In the genomic region with DNA sequence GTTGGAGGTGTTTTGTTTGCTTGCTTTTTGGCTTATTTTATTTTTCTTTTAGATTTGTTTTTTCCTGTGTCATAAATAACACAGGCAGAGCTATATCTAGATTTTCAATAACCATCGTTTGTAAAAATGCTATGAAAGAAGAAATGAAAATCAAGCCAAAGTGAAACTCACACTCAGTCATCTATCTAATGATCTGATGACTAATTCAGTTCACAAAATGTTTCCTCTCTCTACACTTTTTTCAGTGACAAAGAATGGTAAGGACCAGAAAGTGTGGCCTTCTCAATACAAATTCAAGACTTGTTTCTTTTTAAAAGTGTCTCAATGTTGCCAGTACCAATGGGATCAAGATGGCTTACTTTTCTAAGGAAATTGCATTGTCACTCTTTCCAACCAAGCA, we compare ENCODE assay signal across 13 cellular contexts.
DNase-seq lines count a peak whose midpoint lies in the region; ATAC-seq and FAIRE-seq lines count a peak whose summit lies in the region.
"Had no signal": no experiment of that assay in that cellular context is flagged by ENCODE, and none has a peak within 500 bp of the region (broad histone marks: within the 10 kb centered on the region; RNA-seq: fewer than 3 reads in every experiment).

No MANE protein-coding gene starts in this region.

- FAIRE-seq in GM18507 (lab: Jason Lieb, UNC): peak; percentile 82

- intact Hi-C loops in Right ventricle myocardium superior (cut with DNase I): no loop called here

- no peak for DNase-seq in GM18507 (ENCODE audit: extremely low spot score, insufficient read length, low read depth)
- DNase-seq in NCI-H1436 (lab: John Stamatoyannopoulos, UW): no peak
- DNase-seq in Right ventricle myocardium superior: no peak
- DNase-seq in NCI-H1930 (lab: John Stamatoyannopoulos, UW): no peak
- no peak for DNase-seq in DMS 273 (lab: John Stamatoyannopoulos, UW; ENCODE audit: unreplicated experiment)
- DNase-seq: C1 segment of cervical spinal cord, heart left ventricle, NCI-H1105 treated with DMSO at 0.1 percent for 48 hours, PC-9, T1000 had no signal

- peak; percentile 86 for ATAC-seq in GM19452 (IDR thresholded peaks at IDR 0.05; ENCODE audit: unreplicated experiment)
- ATAC-seq in HG02840 (IDR thresholded peaks at IDR 0.05; ENCODE audit: low FRiP score, unreplicated experiment): peak; percentile 70
- ATAC-seq in HG03457 (IDR thresholded peaks at IDR 0.05; ENCODE audit: unreplicated experiment): peak; percentile 84
- ATAC-seq in Right ventricle myocardium superior (ENCODE audit: poor library complexity): no peak
- ATAC-seq: heart left ventricle had no signal
